Comparison of ENCODE assay signal across 8 cellular contexts in the genomic region with DNA sequence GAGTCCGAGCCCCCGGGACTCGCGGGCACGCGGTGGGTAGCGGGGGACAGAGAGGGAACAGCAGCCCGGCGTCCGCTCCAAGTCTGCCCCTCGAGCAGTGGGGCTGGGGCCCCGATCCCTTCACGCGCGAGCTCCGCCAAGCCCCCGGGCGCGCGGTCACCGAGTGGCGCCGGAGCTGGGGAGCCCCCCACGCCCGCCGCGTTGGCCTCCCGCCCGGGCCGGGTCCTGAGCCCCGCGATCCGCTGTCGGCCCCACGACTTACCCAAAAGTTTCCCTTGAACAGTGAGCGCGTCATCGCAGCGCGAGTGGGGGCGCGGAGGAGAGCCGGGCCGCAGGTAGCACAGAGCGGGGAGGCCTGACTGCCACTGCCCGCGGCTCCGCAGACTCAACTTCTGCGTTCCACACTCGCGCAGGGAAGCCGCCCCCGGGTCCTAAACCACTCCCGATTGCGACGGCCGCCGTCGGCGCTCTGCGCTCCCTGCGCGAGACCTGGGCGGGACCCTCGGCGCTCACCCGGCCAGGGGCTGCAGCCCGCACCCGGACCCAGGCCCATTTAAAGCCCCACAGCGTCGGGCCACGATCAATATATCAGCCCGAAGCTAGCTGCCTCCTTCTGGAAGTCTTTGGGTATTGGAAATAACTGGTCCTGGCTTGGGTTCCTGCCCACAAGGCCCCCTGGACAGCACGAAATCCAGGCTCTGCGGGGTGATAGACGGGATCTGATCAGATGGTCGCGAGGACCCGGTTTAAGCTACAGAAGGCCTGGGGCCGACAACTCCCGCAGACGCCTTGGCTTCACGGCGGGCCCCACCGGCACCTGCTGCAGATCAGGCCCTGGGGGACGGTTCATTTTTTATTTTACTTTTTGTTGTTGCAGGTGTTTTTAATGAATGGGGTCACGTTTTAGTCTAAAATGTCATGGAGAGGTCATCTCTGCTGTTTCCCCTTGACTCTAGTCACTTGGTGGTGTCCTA. TPM values are rescaled to one million over a fixed set of nuclear protein-coding genes. Genes with fewer than 3 reads are reported as not detected.
DNase-seq lines count a peak whose midpoint lies in the region; ATAC-seq and TF ChIP-seq lines count a peak whose summit lies in the region.

Gene PSTPIP2 (minus strand): TSS at position 367 of the 974 bp plus-strand sequence. CDS start 72 bp downstream, at position 295.

- H3K9ac ChIP-seq in neural progenitor cell, result peak within 1 kb of the TSS; percentile 21

- peaks cover 36% of the 10 kb centered on the region for H3K27me3 ChIP-seq in neural progenitor cell

- H3K4me1 Mint-ChIP-seq in activated T-helper 1 cell treated with anti-CD3 and anti-CD28 coated beads, Interleukin-12 subunit alpha, Interleukin-12 subunit beta, Interleukin-2, Interleukin-4 antibody, amounts not matched to agents 30 ng/mL and 10 ng/mL and 1 ng/mL, durations not matched to agents 14 hours and 24 hours and 36 hours (ENCODE audit: low read depth), result peaks cover 44% of the 10 kb centered on the region
- no peaks in the 10 kb centered on the region for H3K4me1 Mint-ChIP-seq in neural progenitor cell

- H4K20me1 ChIP-seq in neural progenitor cell (ENCODE audit: low read depth), result peaks cover 14% of the 10 kb centered on the region

- peaks cover 3% of the 10 kb centered on the region for H3K27me3 Mint-ChIP-seq in activated T-helper 1 cell treated with anti-CD3 and anti-CD28 coated beads, Interleukin-12 subunit alpha, Interleukin-12 subunit beta, Interleukin-2, Interleukin-4 antibody, amounts not matched to agents 30 ng/mL and 10 ng/mL and 1 ng/mL, durations not matched to agents 14 hours and 24 hours and 36 hours (ENCODE audit: insufficient read depth)
- H3K27me3 Mint-ChIP-seq in neural progenitor cell (ENCODE audit: insufficient read depth, low read depth), result peaks cover 2% of the 10 kb centered on the region

- H3K9me3 ChIP-seq in neural progenitor cell (ENCODE audit: low read depth), result no peaks in the 10 kb centered on the region

- H3F3A ChIP-seq in neural progenitor cell (ENCODE audit: low read depth), result peaks cover 16% of the 10 kb centered on the region

- intact Hi-C loops in activated T-helper 1 cell treated with anti-CD3 and anti-CD28 coated beads, Interleukin-12 subunit alpha, Interleukin-12 subunit beta, Interleukin-2, Interleukin-4 antibody, amounts not matched to agents 30 ng/mL and 10 ng/mL and 1 ng/mL, durations not matched to agents 14 hours and 24 hours and 36 hours (cut with micrococcal nuclease), result loop anchor here (2.0 to 10.0 kb wide), 7 partner anchors 17 to 797 kb away; partner anchors contain the start of genes HAUS1 and SLC14A1

- peak within 1 kb of the TSS; percentile 92 for H2AFZ ChIP-seq in neural progenitor cell (replicated peaks)

- H3K27ac Mint-ChIP-seq in activated T-helper 1 cell treated with anti-CD3 and anti-CD28 coated beads, Interleukin-12 subunit alpha, Interleukin-12 subunit beta, Interleukin-2, Interleukin-4 antibody, amounts not matched to agents 30 ng/mL and 10 ng/mL and 1 ng/mL, durations not matched to agents 14 hours and 24 hours and 36 hours, result peak within 1 kb of the TSS; percentile 86
- H3K27ac Mint-ChIP-seq in neural progenitor cell, result no peak within 1 kb of the TSS

- H3K36me3 Mint-ChIP-seq in activated T-helper 1 cell treated with anti-CD3 and anti-CD28 coated beads, Interleukin-12 subunit alpha, Interleukin-12 subunit beta, Interleukin-2, Interleukin-4 antibody, amounts not matched to agents 30 ng/mL and 10 ng/mL and 1 ng/mL, durations not matched to agents 14 hours and 24 hours and 36 hours (ENCODE audit: low read depth), result peaks cover 6% of the 10 kb centered on the region
- no peaks in the 10 kb centered on the region for H3K36me3 Mint-ChIP-seq in neural progenitor cell

- DNase-seq in OCI-M1 (lab: John Stamatoyannopoulos, UW), result peak; percentile 79
- DNase-seq in activated T-helper 1 cell treated with anti-CD3 and anti-CD28 coated beads, Interleukin-12 subunit alpha, Interleukin-12 subunit beta, Interleukin-2, Interleukin-4 antibody, amounts not matched to agents 30 ng/mL and 10 ng/mL and 1 ng/mL, durations not matched to agents 14 hours and 24 hours and 36 hours (ENCODE audit: low spot score), result peak; percentile 55
- peak; percentile 64 for DNase-seq in fibroblast of pulmonary artery (ENCODE audit: low read depth)
- peak; percentile 72 for DNase-seq in neural progenitor cell (ENCODE audit: low spot score)
- DNase-seq in substantia nigra (lab: John Stamatoyannopoulos, UW), result peak in 15 of 49 donors; percentile 5 to 64 (median 23)
- DNase-seq in SHP77 treated with DMSO at 0.1 percent for 48 hours (lab: John Stamatoyannopoulos, UW), result no peak

- peak within 1 kb of the TSS; percentile 75 for H3K4me3 ChIP-seq in fibroblast of pulmonary artery (replicated peaks; ENCODE audit: low read depth, low read length)
- peak within 1 kb of the TSS; percentile 76 for H3K4me3 ChIP-seq in neural progenitor cell

- H3K4me1 ChIP-seq in neural progenitor cell, result no peaks in the 10 kb centered on the region

- ATAC-seq in GM18519 (IDR thresholded peaks at IDR 0.05; ENCODE audit: low FRiP score, unreplicated experiment) (peak; percentile 53), HG03025 (IDR thresholded peaks at IDR 0.05; ENCODE audit: low FRiP score, unreplicated experiment) (peak; percentile 84)

- TF ChIP-seq CTCF in fibroblast of pulmonary artery (IDR thresholded peaks at IDR 0.05; ENCODE audit: low read length, missing control alignments) (no peak), neural progenitor cell (IDR thresholded peaks at IDR 0.05) (no peak)

- no peaks in the 10 kb centered on the region for H3K9me3 Mint-ChIP-seq in activated T-helper 1 cell treated with anti-CD3 and anti-CD28 coated beads, Interleukin-12 subunit alpha, Interleukin-12 subunit beta, Interleukin-2, Interleukin-4 antibody, amounts not matched to agents 30 ng/mL and 10 ng/mL and 1 ng/mL, durations not matched to agents 14 hours and 24 hours and 36 hours
- H3K9me3 Mint-ChIP-seq in neural progenitor cell, result no peaks in the 10 kb centered on the region

- H3K27ac ChIP-seq in neural progenitor cell (no peak within 1 kb of the TSS), substantia nigra (ENCODE audit: low read depth, low read length, poor library complexity, severe bottlenecking) (peak within 1 kb of the TSS; percentile 21)

- H3K36me3 ChIP-seq in neural progenitor cell, result no peaks in the 10 kb centered on the region

- H3K79me2 ChIP-seq in neural progenitor cell (ENCODE audit: low read depth), result no peaks in the 10 kb centered on the region

- peak within 1 kb of the TSS; percentile 84 for H3K4me3 Mint-ChIP-seq in activated T-helper 1 cell treated with anti-CD3 and anti-CD28 coated beads, Interleukin-12 subunit alpha, Interleukin-12 subunit beta, Interleukin-2, Interleukin-4 antibody, amounts not matched to agents 30 ng/mL and 10 ng/mL and 1 ng/mL, durations not matched to agents 14 hours and 24 hours and 36 hours
- peak within 1 kb of the TSS; percentile 88 for H3K4me3 Mint-ChIP-seq in neural progenitor cell

- peak within 1 kb of the TSS; percentile 95 for H3K4me2 ChIP-seq in neural progenitor cell

RNA-seq across cellular contexts. Expression of gene PSTPIP2, which starts in this region (rescaled TPM):
- total RNA-seq in activated T-helper 1 cell treated with anti-CD3 and anti-CD28 coated beads, Interleukin-12 subunit alpha, Interleukin-12 subunit beta, Interleukin-2, Interleukin-4 antibody, amounts not matched to agents 30 ng/mL and 10 ng/mL and 1 ng/mL, durations not matched to agents 14 hours and 24 hours and 36 hours, result 19.2 and 23.6 TPM in 2 replicates
- total RNA-seq in neural progenitor cell (ENCODE audit: low replicate concordance), result 4.3 and 6.2 TPM in 2 replicates
